ENCODE assay signal across 4 cellular contexts in the genomic region with DNA sequence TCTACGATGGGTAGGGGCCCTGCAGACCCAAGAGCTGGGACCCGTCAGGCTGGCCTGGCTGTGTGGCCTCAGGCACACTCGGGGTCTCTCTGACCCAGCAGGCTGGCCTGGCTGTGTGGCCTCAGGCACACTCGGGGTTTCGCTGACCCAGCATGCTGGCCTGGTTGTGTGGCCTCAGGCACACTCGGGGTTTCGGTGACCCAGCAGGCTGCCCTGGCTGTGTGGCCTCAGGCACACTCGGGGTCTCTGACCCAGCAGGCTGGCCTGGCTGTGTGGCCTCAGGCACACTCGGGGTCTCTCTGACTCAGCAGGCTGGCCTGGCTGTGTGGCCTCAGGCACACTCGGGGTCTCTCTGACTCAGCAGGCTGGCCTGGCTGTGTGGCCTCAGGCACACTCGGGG. TPM values are rescaled to one million over a fixed set of nuclear protein-coding genes. Genes with fewer than 3 reads are reported as not detected.
"Had no signal": no experiment of that assay in that cellular context is flagged by ENCODE, and none has a peak within 500 bp of the region (broad histone marks: within the 10 kb centered on the region; RNA-seq: fewer than 3 reads in every experiment).

No MANE protein-coding gene starts in this region.

RNA-seq across cellular contexts. Expression of a gene that starts 34.3 kb away (rescaled TPM):
- total RNA-seq: LHCN-M2, M059J, MCF 10A, NCI-H460 had no signal

RNA-seq across cellular contexts. Expression of a gene that starts 37.9 kb away (rescaled TPM):
- total RNA-seq: LHCN-M2, MCF 10A had no signal

RNA-seq across cellular contexts. Expression of a gene that starts 39.2 kb away (rescaled TPM):
- total RNA-seq: LHCN-M2, M059J, MCF 10A, NCI-H460 had no signal

RNA-seq across cellular contexts. Expression of a gene that starts 49.7 kb away (rescaled TPM):
- total RNA-seq: LHCN-M2, M059J, MCF 10A, NCI-H460 had no signal
